25 cellular contexts compared by ENCODE assay signal in genomic region chr3:112253301-112253971, GRCh38. TPM values are rescaled to one million over a fixed set of nuclear protein-coding genes. Genes with fewer than 3 reads are reported as not detected.
DNase-seq lines count a peak whose midpoint lies in the region; ATAC-seq, FAIRE-seq and TF ChIP-seq lines count a peak whose summit lies in the region.
"Had no signal": no experiment of that assay in that cellular context is flagged by ENCODE, and none has a peak within 500 bp of the region (broad histone marks: within the 10 kb centered on the region; RNA-seq: fewer than 3 reads in every experiment).

No MANE protein-coding gene starts in this region.

- no peak overlapping the region for H3K4me3 Mint-ChIP-seq in activated T-helper 1 cell treated with anti-CD3 and anti-CD28 coated beads, Interleukin-12 subunit alpha, Interleukin-12 subunit beta, Interleukin-2, Interleukin-4 antibody, amounts not matched to agents 30 ng/mL and 10 ng/mL and 1 ng/mL, durations not matched to agents 14 hours and 24 hours and 36 hours

- no peak for TF ChIP-seq POLR2A in GM12891 (IDR thresholded peaks at IDR 0.05; ENCODE audit: low read depth, low read length)

- intact Hi-C loops in activated T-helper 1 cell treated with anti-CD3 and anti-CD28 coated beads, Interleukin-12 subunit alpha, Interleukin-12 subunit beta, Interleukin-2, Interleukin-4 antibody, amounts not matched to agents 30 ng/mL and 10 ng/mL and 1 ng/mL, durations not matched to agents 14 hours and 24 hours and 36 hours (cut with micrococcal nuclease): no loop called here

- H3K27me3 Mint-ChIP-seq in activated T-helper 1 cell treated with anti-CD3 and anti-CD28 coated beads, Interleukin-12 subunit alpha, Interleukin-12 subunit beta, Interleukin-2, Interleukin-4 antibody, amounts not matched to agents 30 ng/mL and 10 ng/mL and 1 ng/mL, durations not matched to agents 14 hours and 24 hours and 36 hours (ENCODE audit: insufficient read depth): peaks cover 6% of the 10 kb centered on the region

- H3K9me3 Mint-ChIP-seq in activated T-helper 1 cell treated with anti-CD3 and anti-CD28 coated beads, Interleukin-12 subunit alpha, Interleukin-12 subunit beta, Interleukin-2, Interleukin-4 antibody, amounts not matched to agents 30 ng/mL and 10 ng/mL and 1 ng/mL, durations not matched to agents 14 hours and 24 hours and 36 hours: peaks cover 14% of the 10 kb centered on the region

- H3K27ac Mint-ChIP-seq in activated T-helper 1 cell treated with anti-CD3 and anti-CD28 coated beads, Interleukin-12 subunit alpha, Interleukin-12 subunit beta, Interleukin-2, Interleukin-4 antibody, amounts not matched to agents 30 ng/mL and 10 ng/mL and 1 ng/mL, durations not matched to agents 14 hours and 24 hours and 36 hours: no peak overlapping the region

- no peaks in the 10 kb centered on the region for H3K36me3 Mint-ChIP-seq in activated T-helper 1 cell treated with anti-CD3 and anti-CD28 coated beads, Interleukin-12 subunit alpha, Interleukin-12 subunit beta, Interleukin-2, Interleukin-4 antibody, amounts not matched to agents 30 ng/mL and 10 ng/mL and 1 ng/mL, durations not matched to agents 14 hours and 24 hours and 36 hours (ENCODE audit: low read depth)

- ATAC-seq in GM19023 (IDR thresholded peaks at IDR 0.05; ENCODE audit: unreplicated experiment) (peak; percentile 55), GM21529 (IDR thresholded peaks at IDR 0.05; ENCODE audit: unreplicated experiment) (peak; percentile 58), HG03432 (IDR thresholded peaks at IDR 0.05; ENCODE audit: unreplicated experiment) (peak; percentile 83)
- ATAC-seq: activated CD4-positive, CD25-positive, alpha-beta regulatory T cell treated with anti-CD3 and anti-CD28 coated beads, Interleukin-2, amount 50 U/mL, for 24 hours; HCT116; left lobe of liver had no signal

- DNase-seq in GM12891 (ENCODE audit: insufficient read length, low spot score) (no peak), NCI-H1930 (lab: John Stamatoyannopoulos, UW) (no peak), cortex of kidney (lab: John Stamatoyannopoulos, UW) (no peak), NCI-H187 treated with DMSO at 0.1 percent for 48 hours (lab: John Stamatoyannopoulos, UW) (no peak)
- no peak for DNase-seq in activated T-helper 1 cell treated with anti-CD3 and anti-CD28 coated beads, Interleukin-12 subunit alpha, Interleukin-12 subunit beta, Interleukin-2, Interleukin-4 antibody, amounts not matched to agents 30 ng/mL and 10 ng/mL and 1 ng/mL, durations not matched to agents 14 hours and 24 hours and 36 hours (ENCODE audit: low spot score)
- DNase-seq: activated effector memory CD4-positive, alpha-beta T cell treated with anti-CD3 and anti-CD28 coated beads, Interleukin-2, amount 50 U/mL, for 16 hours; amygdala; central memory CD4-positive, alpha-beta T cell; effector memory CD4-positive, alpha-beta T cell; esophagus squamous epithelium; GF-D8; NCI-H1105 treated with DMSO at 0.1 percent for 48 hours; NCI-H526; stimulated activated CD4-positive, alpha-beta T cell treated with anti-CD3 and anti-CD28 coated beads, Interleukin-4, amount 100 ng/mL, for 24 hours; T1000 had no signal

- H3K4me1 Mint-ChIP-seq in activated T-helper 1 cell treated with anti-CD3 and anti-CD28 coated beads, Interleukin-12 subunit alpha, Interleukin-12 subunit beta, Interleukin-2, Interleukin-4 antibody, amounts not matched to agents 30 ng/mL and 10 ng/mL and 1 ng/mL, durations not matched to agents 14 hours and 24 hours and 36 hours (ENCODE audit: low read depth): no peaks in the 10 kb centered on the region

- peak; percentile 88 for FAIRE-seq in GM12891 (lab: Jason Lieb, UNC)

TF ChIP-seq in GM12891, 5 proteins besides CTCF, POLR2A, EP300 and RAD21:
- no peak for TF ChIP-seq SPI1 (IDR thresholded peaks at IDR 0.05; ENCODE audit: low read depth, low read length)
- TF ChIP-seq PAX5 (IDR thresholded peaks at IDR 0.05; ENCODE audit: insufficient read depth, low read length, severe bottlenecking): no peak
- no peak for TF ChIP-seq POU2F2 (IDR thresholded peaks at IDR 0.05; ENCODE audit: low read depth, low read length)
- no peak for TF ChIP-seq TAF1 (IDR thresholded peaks at IDR 0.05; ENCODE audit: low read depth, low read length)
- no peak for TF ChIP-seq POLR2AphosphoS5 (IDR thresholded peaks at IDR 0.05; ENCODE audit: low read depth, low read length)

RNA-seq across cellular contexts. Expression of gene SLC9C1, which starts 40.6 kb away (rescaled TPM):
- polyA plus RNA-seq in GM12891 (2012; ENCODE audit: low read depth, missing spikeins): 0.03 TPM
- total RNA-seq in activated T-helper 1 cell treated with anti-CD3 and anti-CD28 coated beads, Interleukin-12 subunit alpha, Interleukin-12 subunit beta, Interleukin-2, Interleukin-4 antibody, amounts not matched to agents 30 ng/mL and 10 ng/mL and 1 ng/mL, durations not matched to agents 14 hours and 24 hours and 36 hours: not detected in 2 replicates
- total RNA-seq: esophagus squamous epithelium, glomerular endothelial cell, left lobe of liver, smooth muscle cell had no signal
- polyA plus RNA-seq: AG04450, smooth muscle cell, urinary bladder had no signal
